13 cellular contexts compared by ENCODE assay signal in the genomic region with DNA sequence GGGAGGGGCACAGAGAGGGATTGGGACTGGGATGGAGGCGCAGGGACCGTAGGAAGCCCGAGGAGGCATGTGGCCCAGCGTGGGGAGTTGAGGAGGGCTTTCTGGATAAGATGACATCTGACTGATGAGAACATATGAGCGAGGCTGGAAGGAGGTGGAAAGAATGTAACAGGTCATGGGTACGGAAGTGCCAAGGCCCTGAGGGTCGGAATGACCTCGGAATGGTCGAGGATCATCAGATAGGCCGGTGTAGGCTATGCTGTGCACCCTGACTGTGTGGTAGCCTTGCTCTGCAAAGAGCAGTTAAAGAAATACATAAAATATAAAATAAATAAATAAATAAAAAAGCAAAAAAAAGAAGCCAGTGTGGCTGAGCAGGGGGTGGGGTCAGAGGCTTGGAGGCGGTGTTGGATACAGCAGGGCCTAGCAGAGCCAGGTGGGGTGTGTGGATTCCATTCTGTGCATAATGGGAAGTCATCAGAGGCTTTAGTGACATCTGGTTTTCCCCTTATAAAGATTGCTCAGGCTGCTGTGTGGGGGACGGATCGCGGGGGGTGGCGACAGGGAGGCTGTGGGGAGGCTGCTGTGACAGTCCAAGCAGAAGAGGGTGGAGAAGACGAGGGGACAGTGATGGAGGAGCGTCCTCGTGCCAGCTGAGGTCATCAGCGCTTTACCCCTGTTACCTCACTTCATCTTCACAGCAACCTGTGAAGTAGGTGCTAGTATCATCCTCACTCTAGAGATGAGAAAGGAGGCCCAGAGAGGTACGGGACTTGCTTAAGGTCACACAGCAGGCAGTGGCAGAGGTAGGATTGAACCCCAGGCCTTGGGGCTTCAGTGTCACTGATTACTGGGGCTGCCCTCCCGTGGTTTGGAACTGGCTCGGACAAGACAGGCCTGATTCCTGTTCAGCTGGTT. TPM values are rescaled to one million over a fixed set of nuclear protein-coding genes. Genes with fewer than 3 reads are reported as not detected.
DNase-seq lines count a peak whose midpoint lies in the region; ATAC-seq, FAIRE-seq and TF ChIP-seq lines count a peak whose summit lies in the region.
"Had no signal": no experiment of that assay in that cellular context is flagged by ENCODE, and none has a peak within 500 bp of the region (broad histone marks: within the 10 kb centered on the region; RNA-seq: fewer than 3 reads in every experiment).

No MANE protein-coding gene starts in this region.

- FAIRE-seq in GM12891 (lab: Jason Lieb, UNC), result peak; percentile 20
- FAIRE-seq: urothelium cell line had no signal

- no peaks in the 10 kb centered on the region for H3K27me3 Mint-ChIP-seq in stimulated activated naive B cell treated with anti-CD40 and anti-IgM and Interleukin-4, amounts not matched to agents 10 μg/mL and 1 μg/mL and 100 μg/mL, for 72 hours

- peak; percentile 45 for ATAC-seq in esophagus mucosa
- ATAC-seq in stimulated activated naive B cell treated with anti-CD40 and anti-IgM and Interleukin-4, amounts not matched to agents 10 μg/mL and 1 μg/mL and 100 μg/mL, for 72 hours (replicated peaks), result peak; percentile 74 to 84
- ATAC-seq in HG03521 (IDR thresholded peaks at IDR 0.05; ENCODE audit: unreplicated experiment), result no peak
- ATAC-seq in HG03095 (IDR thresholded peaks at IDR 0.05; ENCODE audit: unreplicated experiment), result no peak
- ATAC-seq in HG03378 (IDR thresholded peaks at IDR 0.05; ENCODE audit: unreplicated experiment), result no peak
- ATAC-seq in GM19395 (IDR thresholded peaks at IDR 0.05; ENCODE audit: unreplicated experiment), result no peak

- no peak for TF ChIP-seq POLR2A in GM12891 (IDR thresholded peaks at IDR 0.05; ENCODE audit: low read depth, low read length)

- H3K36me3 Mint-ChIP-seq in stimulated activated naive B cell treated with anti-CD40 and anti-IgM and Interleukin-4, amounts not matched to agents 10 μg/mL and 1 μg/mL and 100 μg/mL, for 72 hours, result peaks cover 2 to 4% of the 10 kb centered on the region in 2 donors

- peaks cover 52 to 73% of the 10 kb centered on the region in 2 donors for H3K4me1 Mint-ChIP-seq in stimulated activated naive B cell treated with anti-CD40 and anti-IgM and Interleukin-4, amounts not matched to agents 10 μg/mL and 1 μg/mL and 100 μg/mL, for 72 hours

- no peak for DNase-seq in GM12891 (ENCODE audit: insufficient read length, low spot score)
- DNase-seq in NCI-H524 treated with DMSO at 0.1 percent for 48 hours (lab: John Stamatoyannopoulos, UW), result peak; percentile 80
- peak; percentile 15 for DNase-seq in stimulated activated naive B cell treated with anti-CD40 and anti-IgM and Interleukin-4, amounts not matched to agents 10 μg/mL and 1 μg/mL and 100 μg/mL, for 72 hours
- DNase-seq: islet precursor cell; NCI-H1930; stimulated activated CD4-positive, alpha-beta T cell treated with anti-CD3 and anti-CD28 coated beads, Interleukin-4, amount 100 ng/mL, for 1 hour; T1000 had no signal

- H3K4me3 Mint-ChIP-seq in stimulated activated naive B cell treated with anti-CD40 and anti-IgM and Interleukin-4, amounts not matched to agents 10 μg/mL and 1 μg/mL and 100 μg/mL, for 72 hours, result peak overlapping the region; percentile 11 to 53

- peak overlapping the region; percentile 57 for H3K27ac Mint-ChIP-seq in stimulated activated naive B cell treated with anti-CD40 and anti-IgM and Interleukin-4, amounts not matched to agents 10 μg/mL and 1 μg/mL and 100 μg/mL, for 72 hours

- H3K9me3 Mint-ChIP-seq in stimulated activated naive B cell treated with anti-CD40 and anti-IgM and Interleukin-4, amounts not matched to agents 10 μg/mL and 1 μg/mL and 100 μg/mL, for 72 hours, result no peaks in the 10 kb centered on the region

TF ChIP-seq in GM12891, 5 proteins besides CTCF, POLR2A, EP300 and RAD21:
- TF ChIP-seq SPI1 (IDR thresholded peaks at IDR 0.05; ENCODE audit: low read depth, low read length) (no peak), TAF1 (IDR thresholded peaks at IDR 0.05; ENCODE audit: low read depth, low read length) (no peak), POLR2AphosphoS5 (IDR thresholded peaks at IDR 0.05; ENCODE audit: low read depth, low read length) (no peak), PAX5 (IDR thresholded peaks at IDR 0.05; ENCODE audit: insufficient read depth, low read length, severe bottlenecking) (no peak), POU2F2 (IDR thresholded peaks at IDR 0.05; ENCODE audit: low read depth, low read length) (no peak)

RNA-seq across cellular contexts. Expression of a gene that starts 5.0 kb away (rescaled TPM):
- 6.5 TPM for polyA plus RNA-seq in GM12891 (2012; ENCODE audit: low read depth, missing spikeins)
- 40.8 TPM for total RNA-seq in esophagus mucosa

RNA-seq across cellular contexts. Expression of a gene that starts 46.4 kb away (rescaled TPM):
- not detected for polyA plus RNA-seq in GM12891 (2012; ENCODE audit: low read depth, missing spikeins)
- total RNA-seq in esophagus mucosa, result 0.32 TPM

Comparison
In these comparisons a context has a peak if more than half of its experiments do, and no peak if none do; other contexts are left out.
1. ATAC-seq: peak in esophagus mucosa (single experiment) and stimulated activated naive B cell treated with anti-CD40 and anti-IgM and Interleukin-4, amounts not matched to agents 10 μg/mL and 1 μg/mL and 100 μg/mL, for 72 hours (2 of 2); none in HG03521 (single experiment), HG03095 (single experiment), HG03378 (single experiment) and GM19395 (single experiment).